ENCODE assay signal across 8 cellular contexts in the genomic region with DNA sequence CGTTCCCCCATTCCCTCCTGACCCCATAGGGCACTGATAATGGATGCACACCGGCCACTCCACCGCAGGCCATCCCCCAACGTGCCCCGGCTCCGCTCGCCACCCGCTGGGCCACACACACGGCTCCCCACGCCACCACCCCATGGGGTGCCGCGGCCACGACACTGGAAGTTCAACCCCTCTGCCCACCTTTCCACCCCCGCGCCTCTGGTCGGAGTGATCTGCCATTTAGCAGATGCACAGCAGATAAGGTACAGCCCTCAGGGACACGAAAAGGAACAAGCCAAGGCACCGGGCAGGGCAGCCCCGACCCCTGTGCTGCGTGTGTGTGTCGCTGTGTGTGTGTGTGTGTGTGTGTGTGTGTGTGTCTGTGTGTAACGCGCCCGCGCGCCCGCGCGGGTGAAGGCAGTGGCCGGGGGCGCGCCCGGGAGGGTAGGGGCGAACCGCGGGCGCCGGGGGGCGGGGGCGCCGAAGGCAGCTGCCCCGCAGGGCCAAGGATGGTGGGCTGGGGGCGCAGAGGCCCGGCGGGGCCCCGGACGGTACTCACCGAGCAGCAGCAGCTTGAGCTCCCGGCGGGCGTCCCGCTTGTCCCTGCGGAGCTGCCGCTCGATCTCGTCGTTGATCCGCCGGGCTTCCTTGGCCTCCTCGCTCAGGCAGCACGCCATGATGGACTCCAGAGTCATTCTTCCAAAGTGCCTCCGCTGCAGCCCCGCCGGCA. TPM values are rescaled to one million over a fixed set of nuclear protein-coding genes. Genes with fewer than 3 reads are reported as not detected.
DNase-seq lines count a peak whose midpoint lies in the region; ATAC-seq, FAIRE-seq and TF ChIP-seq lines count a peak whose summit lies in the region.

No MANE protein-coding gene starts in this region.

- in situ Hi-C loops in GM12878 (cut with MboI), result no loop called here
- in situ Hi-C loops in gastrocnemius medialis (cut with MboI; ENCODE audit: low sequenced_read_pairs in 4 of 4), result loop anchor here (10.0 to 25.0 kb wide), 8 partner anchors 56 to 593 kb away; no protein-coding TSS in a partner anchor

- no peak overlapping the region for H2AFZ ChIP-seq in GM12878 (ENCODE audit: control insufficient read depth, low read depth, low read length)

- TF ChIP-seq CTCF in GM12878 (IDR thresholded peaks at IDR 0.05 in 2 of 3, conservative IDR thresholded peaks at IDR 0.05 in 1 of 3; ENCODE audit: control insufficient read depth in 2 of 3, extremely low read depth in 1 of 3, insufficient read depth in 1 of 3, low read depth in 3 of 3, low read length in 3 of 3) (no peak), gastrocnemius medialis (IDR thresholded peaks at IDR 0.05 in 4 of 5, conservative IDR thresholded peaks at IDR 0.05 in 1 of 5) (no peak)

- H3K27ac ChIP-seq in GM12878 (ENCODE audit: control insufficient read depth, insufficient read depth) (no peak overlapping the region), iPS-18a (ENCODE audit: low read length) (peak overlapping the region; percentile 40), gastrocnemius medialis (peak overlapping the region; percentile 80 to 89 (median 83))

- no TSS peak for BruUV-seq in GM12878 (replicated peaks; lab: Mats Ljungman, UMichigan)

- POLR2A ChIA-PET in GM12878 (lab: Charles Lee), result interaction anchor here (0.8 to 1.2 kb wide), 3 partner anchors 7 to 53 kb away, joined by 4 read pairs; no protein-coding TSS in a partner anchor

- H3K4me1 ChIP-seq in GM12878 (ENCODE audit: control insufficient read depth, insufficient read depth, low read length) (no peaks in the 10 kb centered on the region), iPS-18a (ENCODE audit: control insufficient read depth, low read depth, low read length) (peaks cover 41% of the 10 kb centered on the region), gastrocnemius medialis (peaks cover 32 to 41% of the 10 kb centered on the region in 2 donors)

- no peaks in the 10 kb centered on the region for H3K36me3 ChIP-seq in GM12878 (ENCODE audit: control insufficient read depth in 2 of 2, insufficient read depth in 2 of 2, low read length in 1 of 2)
- H3K36me3 ChIP-seq in iPS-18a (ENCODE audit: control insufficient read depth, low read depth, low read length), result no peaks in the 10 kb centered on the region
- no peaks in the 10 kb centered on the region for H3K36me3 ChIP-seq in gastrocnemius medialis

- FAIRE-seq in GM12878 (lab: Jason Lieb, UNC), result no peak

- H3K79me2 ChIP-seq in GM12878 (ENCODE audit: control insufficient read depth, insufficient read depth, low read length), result no peaks in the 10 kb centered on the region

- TF ChIP-seq POLR2A in GM12878 (IDR thresholded peaks at IDR 0.05; ENCODE audit: low read depth, low read length), result no peak
- TF ChIP-seq POLR2A in gastrocnemius medialis (IDR thresholded peaks at IDR 0.05), result peak in 1 of 2 donors; percentile 32

- SMC1A ChIA-PET in GM12878 (lab: Charles Lee; ENCODE audit: uncharacterized antibody, unreplicated experiment), result interaction anchor here (0.6 to 7.9 kb wide), 3 partner anchors 53 to 444 kb away, joined by 3 to 145 read pairs (median 3); no protein-coding TSS in a partner anchor

- no peaks in the 10 kb centered on the region for H4K20me1 ChIP-seq in GM12878 (ENCODE audit: control insufficient read depth, insufficient read depth)

- no peak for TF ChIP-seq EP300 in GM12878 (IDR thresholded peaks at IDR 0.05; ENCODE audit: borderline replicate concordance in 1 of 2, control insufficient read depth in 1 of 2, low read depth in 2 of 2, low read length in 2 of 2)

- peak; percentile 51 for DNase-seq in AG08396 (ENCODE audit: low spot score)
- DNase-seq in HUDEP-2 (lab: John Stamatoyannopoulos, UW; ENCODE audit: unreplicated experiment in 76 of 76), result peak in 55 of 76 experiments; percentile 14 to 71 (median 44)
- peak; percentile 39 for DNase-seq in T-helper 9 cell
- DNase-seq in GM12878 (ENCODE audit: low read depth, low spot score), result no peak
- DNase-seq in gastrocnemius medialis, result peak; percentile 5 to 27
- DNase-seq in NCI-H128 (lab: John Stamatoyannopoulos, UW; ENCODE audit: unreplicated experiment), result no peak

- peaks cover 8 to 17% of the 10 kb centered on the region in 2 experiments for H3K27me3 ChIP-seq in GM12878 (replicated peaks in 1 of 2; ENCODE audit: control insufficient read depth in 2 of 2, insufficient read depth in 2 of 2, low read length in 1 of 2)
- no peaks in the 10 kb centered on the region for H3K27me3 ChIP-seq in iPS-18a (ENCODE audit: control insufficient read depth, insufficient read depth, low read length)
- H3K27me3 ChIP-seq in gastrocnemius medialis, result no peaks in the 10 kb centered on the region

- no peak overlapping the region for H3K4me2 ChIP-seq in GM12878 (ENCODE audit: control insufficient read depth, insufficient read depth)

- H3K9me3 ChIP-seq in GM12878 (replicated peaks; ENCODE audit: control insufficient read depth, insufficient read depth, low read length) (no peaks in the 10 kb centered on the region), iPS-18a (ENCODE audit: control insufficient read depth, low read depth, low read length) (no peaks in the 10 kb centered on the region), gastrocnemius medialis (no peaks in the 10 kb centered on the region)

- H3K9ac ChIP-seq in GM12878 (ENCODE audit: control insufficient read depth, insufficient read depth, low read length) (no peak overlapping the region), iPS-18a (ENCODE audit: low read length) (peak overlapping the region; percentile 55)

- RAD21 ChIA-PET in GM12878 (lab: Charles Lee; ENCODE audit: unreplicated experiment), result interaction anchor here (0.9 to 7.3 kb wide), 7 partner anchors 9 to 166 kb away, joined by 3 to 123 read pairs (median 3); no protein-coding TSS in a partner anchor

- H3K4me3 ChIP-seq in GM12878, result no peak overlapping the region
- peak overlapping the region; percentile 80 for H3K4me3 ChIP-seq in iPS-18a (ENCODE audit: low read length)
- H3K4me3 ChIP-seq in gastrocnemius medialis, result peak overlapping the region; percentile 66 to 73 (median 70)

- 33% methylated on average over 26 of the region's 64 CpGs for WGBS in GM12878 (ENCODE audit: insufficient coverage, insufficient replicate concordance, low lambda C conversion rate, missing lambda C conversion rate)

- no peak for TF ChIP-seq RAD21 in GM12878 (IDR thresholded peaks at IDR 0.05; ENCODE audit: insufficient read depth, low read depth, low read length)

- CTCF ChIA-PET in GM12878 (lab: Yijun Ruan, JAX), result interaction anchor here (1.2 to 1.6 kb wide), 2 partner anchors 91 to 189 kb away, joined by 3 to 5 read pairs; no protein-coding TSS in a partner anchor

- intact Hi-C loops in GM12878 (cut with micrococcal nuclease; ENCODE audit: unreplicated experiment) (loop anchor here (10.0 kb wide), 2 partner anchors 276 to 576 kb away; no protein-coding TSS in a partner anchor), gastrocnemius medialis (cut with DNase I; ENCODE audit: low total_unique reads) (loop anchor here (5.0 to 10.0 kb wide), 4 partner anchors 226 to 853 kb away; a partner anchor contains a TSS)

- ATAC-seq in GM12878 (peak; percentile 27), gastrocnemius medialis (peak; percentile 19 to 26), GM21786 (IDR thresholded peaks at IDR 0.05; ENCODE audit: unreplicated experiment) (no peak)

TF ChIP-seq in GM12878, 131 proteins besides CTCF, POLR2A, EP300 and RAD21:
- peak; percentile 25; the same call in 1 of the 2 replicates for TF ChIP-seq NR2F1 (conservative IDR thresholded peaks at IDR 0.05)
- TF ChIP-seq IKZF2 (IDR thresholded peaks at IDR 0.05), result 0 out of 4 replicates have a peak, but pooled peaks of 1 of the 2 experiments have one; percentile 28
- peak; percentile 68 for TF ChIP-seq HDGF (IDR thresholded peaks at IDR 0.05)
- TF ChIP-seq, protein P1, sequence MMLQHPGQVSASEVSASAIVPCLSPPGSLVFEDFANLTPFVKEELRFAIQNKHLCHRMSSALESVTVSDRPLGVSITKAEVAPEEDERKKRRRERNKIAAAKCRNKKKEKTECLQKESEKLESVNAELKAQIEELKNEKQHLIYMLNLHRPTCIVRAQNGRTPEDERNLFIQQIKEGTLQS (IDR thresholded peaks at IDR 0.05; ENCODE audit: borderline replicate concordance, extremely low read depth, low read depth, low read length), result no peak
- no peak for TF ChIP-seq SREBF2 (IDR thresholded peaks at IDR 0.05; ENCODE audit: low read length)
- 0 out of 2 replicates have a peak, but pooled peaks have one; percentile 34 for TF ChIP-seq NBN (IDR thresholded peaks at IDR 0.05)

RNA-seq across cellular contexts. Expression of a gene that starts 0.9 kb away (rescaled TPM):
- 53.9 and 71.0 TPM in 2 replicates for total RNA-seq in GM12878 (2013; cell fraction: nucleolus; rRNA removed)
- total RNA-seq in GM12878 (2014; rRNA removed) (0.16 and 0.40 TPM in 2 replicates), GM12878 (2014; rRNA removed; fragmentation: Illumina TruSeq; extraction: Trizol) (0.31 and 0.37 TPM in 2 replicates), GM12878 (2021) (1.0 and 1.1 TPM in 2 replicates), gastrocnemius medialis (10 to 100 TPM; 11.3 to 25.9 (median 18.7) TPM)
- polyA plus RNA-seq in GM12878 (2011; ENCODE audit: low read depth), result 0.05 TPM
- polyA plus RNA-seq in GM12878 (2011; rRNA removed) (47.2 and 61.4 TPM in 2 replicates), GM12878 (2014; fragmentation: Illumina TruSeq; extraction: Trizol) (1.1 and 1.3 TPM in 2 replicates), GM12878 (2014; fragmentation: Nextera tagmentation; extraction: Ambion mirVana) (under 1 TPM; 0.15 to 0.50 TPM), GM12878 (2014; rRNA removed) (0.41 and 1.0 TPM in 2 replicates), GM12878 (2016; fragmentation: Nextera tagmentation; extraction: Ambion mirVana) (under 1 TPM; 0.32 to 0.48 TPM)
- 14.2 and 18.8 TPM in 2 replicates for polyA plus RNA-seq in GM12878 (2011; cell fraction: cytosol; rRNA removed)
- polyA plus RNA-seq in GM12878 (2011; cell fraction: nucleus; rRNA removed), result 81.8 and 82.7 TPM in 2 replicates
- polyA plus RNA-seq in GM12878 (2012), result 0.04 TPM in 2 replicates
- polyA minus RNA-seq in GM12878 (2011; rRNA and poly(A)+ RNA removed), result 37.2 and 134 TPM in 2 replicates
- 16.3 and 19.9 TPM in 2 replicates for polyA minus RNA-seq in GM12878 (2011; cell fraction: cytosol; rRNA and poly(A)+ RNA removed)
- 17.2 and 28.0 TPM in 2 replicates for polyA minus RNA-seq in GM12878 (2011; cell fraction: nucleus; rRNA and poly(A)+ RNA removed)

Comparison
In these comparisons a context has a peak if more than half of its experiments do, and no peak if none do; other contexts are left out.
1. DNase-seq: peak in AG08396 (single experiment), HUDEP-2 (55 of 76), T-helper 9 cell (single experiment) and gastrocnemius medialis (2 of 2); none in GM12878 (single experiment) and NCI-H128 (single experiment).